Comparison of ENCODE assay signal across 22 cellular contexts in genomic region chr2:118992740-118993391, GRCh38. TPM values are rescaled to one million over a fixed set of nuclear protein-coding genes. Genes with fewer than 3 reads are reported as not detected.
DNase-seq lines count a peak whose midpoint lies in the region; ATAC-seq lines count a peak whose summit lies in the region.
"Had no signal": no experiment of that assay in that cellular context is flagged by ENCODE, and none has a peak within 500 bp of the region (broad histone marks: within the 10 kb centered on the region; RNA-seq: fewer than 3 reads in every experiment).

No MANE protein-coding gene starts in this region.

- no peaks in the 10 kb centered on the region for H3K9me3 Mint-ChIP-seq in activated naive CD8-positive, alpha-beta T cell treated with anti-CD3 and anti-CD28 coated beads, Interleukin-2, amount 10 ng/mL, durations not matched to agents 7 days and 5 days
- H3K9me3 Mint-ChIP-seq: natural killer cell had no signal

- POLR2A ChIA-PET in activated naive CD8-positive, alpha-beta T cell treated with anti-CD3 and anti-CD28 coated beads, Interleukin-2, amount 10 ng/mL, durations not matched to agents 7 days and 5 days (lab: Charles Lee) = no interaction called here

- H3K36me3 Mint-ChIP-seq in activated naive CD8-positive, alpha-beta T cell treated with anti-CD3 and anti-CD28 coated beads, Interleukin-2, amount 10 ng/mL, durations not matched to agents 7 days and 5 days = no peaks in the 10 kb centered on the region
- H3K36me3 Mint-ChIP-seq: CD4-positive, alpha-beta memory T cell; natural killer cell had no signal

- no peak overlapping the region for H3K27ac Mint-ChIP-seq in activated naive CD8-positive, alpha-beta T cell treated with anti-CD3 and anti-CD28 coated beads, Interleukin-2, amount 10 ng/mL, durations not matched to agents 7 days and 5 days
- H3K27ac Mint-ChIP-seq: CD4-positive, alpha-beta memory T cell; natural killer cell had no signal

- peak; percentile 58 for DNase-seq in activated CD8-positive, alpha-beta memory T cell treated with anti-CD3 and anti-CD28 coated beads for 24 hours
- DNase-seq in activated CD8-positive, alpha-beta memory T cell treated with anti-CD3 and anti-CD28 coated beads, Interleukin-2, amount 50 U/mL, for 4 hours = no peak
- DNase-seq in NOMO-1 treated with dmso at 0.1 percent for 144 hours (lab: John Stamatoyannopoulos, UW; ENCODE audit: unreplicated experiment) (peak; percentile 46), HuH-7.5 (ENCODE audit: low spot score) (no peak), NCI-H1092 (lab: John Stamatoyannopoulos, UW) (no peak)
- DNase-seq in activated naive CD8-positive, alpha-beta T cell treated with anti-CD3 and anti-CD28 coated beads, Interleukin-2, amount 10 ng/mL, durations not matched to agents 7 days and 5 days = peak; percentile 33
- peak; percentile 43 for DNase-seq in stimulated activated naive CD8-positive, alpha-beta T cell treated with anti-CD3 and anti-CD28 coated beads, Interleukin-15, Interleukin-2, amounts not matched to agents 100 U/mL and 50 U/mL, for 24 hours
- DNase-seq: anterior cingulate cortex; CD4-positive, alpha-beta memory T cell; cortex of kidney; hypothalamus; left ventricle myocardium inferior; natural killer cell; NCI-H1694; NCI-H510A treated with DMSO at 0.1 percent for 48 hours; Right ventricle myocardium superior; stimulated activated naive CD4-positive, alpha-beta T cell treated with Interleukin-2 at 50 U/mL for 16 hours; T-helper 9 cell had no signal

- peak; percentile 85 for ATAC-seq in activated naive CD8-positive, alpha-beta T cell treated with anti-CD3 and anti-CD28 coated beads, Interleukin-2, amount 10 ng/mL, durations not matched to agents 7 days and 5 days (ENCODE audit: low read depth)
- ATAC-seq in stimulated activated naive CD8-positive, alpha-beta T cell treated with anti-CD3 and anti-CD28 coated beads, Interleukin-15, Interleukin-2, amounts not matched to agents 100 U/mL and 50 U/mL, for 24 hours = peak; percentile 93
- no peak for ATAC-seq in GM19324 (IDR thresholded peaks at IDR 0.05; ENCODE audit: low FRiP score, unreplicated experiment)
- ATAC-seq: natural killer cell had no signal

- H3K27me3 Mint-ChIP-seq in activated naive CD8-positive, alpha-beta T cell treated with anti-CD3 and anti-CD28 coated beads, Interleukin-2, amount 10 ng/mL, durations not matched to agents 7 days and 5 days = peaks cover 4% of the 10 kb centered on the region
- H3K27me3 Mint-ChIP-seq: CD4-positive, alpha-beta memory T cell had no signal

- H3K4me3 Mint-ChIP-seq in activated naive CD8-positive, alpha-beta T cell treated with anti-CD3 and anti-CD28 coated beads, Interleukin-2, amount 10 ng/mL, durations not matched to agents 7 days and 5 days = peak overlapping the region; percentile 20
- H3K4me3 Mint-ChIP-seq: natural killer cell had no signal

- peaks cover 7% of the 10 kb centered on the region for H3K4me1 Mint-ChIP-seq in activated naive CD8-positive, alpha-beta T cell treated with anti-CD3 and anti-CD28 coated beads, Interleukin-2, amount 10 ng/mL, durations not matched to agents 7 days and 5 days
- H3K4me1 Mint-ChIP-seq: natural killer cell had no signal

RNA-seq across cellular contexts. Expression of gene MARCO, which starts 50.9 kb away (rescaled TPM):
- total RNA-seq in activated naive CD8-positive, alpha-beta T cell treated with anti-CD3 and anti-CD28 coated beads, Interleukin-2, amount 10 ng/mL, durations not matched to agents 7 days and 5 days = under 1 TPM in 1 of 2 experiments, not detected in 1; 0.26 TPM
- total RNA-seq: A673, G401, pulmonary artery endothelial cell had no signal

Comparison
In these comparisons a context has a peak if more than half of its experiments do, and no peak if none do; other contexts are left out.
1. DNase-seq: peak in activated CD8-positive, alpha-beta memory T cell treated with anti-CD3 and anti-CD28 coated beads for 24 hours (single experiment), NOMO-1 treated with dmso at 0.1 percent for 144 hours (single experiment), activated naive CD8-positive, alpha-beta T cell treated with anti-CD3 and anti-CD28 coated beads, Interleukin-2, amount 10 ng/mL, durations not matched to agents 7 days and 5 days (single experiment) and stimulated activated naive CD8-positive, alpha-beta T cell treated with anti-CD3 and anti-CD28 coated beads, Interleukin-15, Interleukin-2, amounts not matched to agents 100 U/mL and 50 U/mL, for 24 hours (single experiment); none in activated CD8-positive, alpha-beta memory T cell treated with anti-CD3 and anti-CD28 coated beads, Interleukin-2, amount 50 U/mL, for 4 hours (single experiment), HuH-7.5 (single experiment) and NCI-H1092 (single experiment).